Comparison of ENCODE assay signal across 1 cellular context in genomic region chr6:37699138-37699766, GRCh38.
A peak's percentile ranks its signal among the peaks of the same experiment; 100 is the strongest.
TF ChIP-seq lines count a peak whose summit lies in the region.

No MANE protein-coding gene starts in this region.

TF ChIP-seq in HCT116, 20 proteins besides CTCF, POLR2A, EP300 and RAD21 (continued from another document):
- 0 out of 2 replicates have a peak, but pooled peaks have one; percentile 57 for TF ChIP-seq SIN3A (IDR thresholded peaks at IDR 0.05; ENCODE audit: low read depth)
